ENCODE assay signal across 6 cellular contexts in the genomic region with DNA sequence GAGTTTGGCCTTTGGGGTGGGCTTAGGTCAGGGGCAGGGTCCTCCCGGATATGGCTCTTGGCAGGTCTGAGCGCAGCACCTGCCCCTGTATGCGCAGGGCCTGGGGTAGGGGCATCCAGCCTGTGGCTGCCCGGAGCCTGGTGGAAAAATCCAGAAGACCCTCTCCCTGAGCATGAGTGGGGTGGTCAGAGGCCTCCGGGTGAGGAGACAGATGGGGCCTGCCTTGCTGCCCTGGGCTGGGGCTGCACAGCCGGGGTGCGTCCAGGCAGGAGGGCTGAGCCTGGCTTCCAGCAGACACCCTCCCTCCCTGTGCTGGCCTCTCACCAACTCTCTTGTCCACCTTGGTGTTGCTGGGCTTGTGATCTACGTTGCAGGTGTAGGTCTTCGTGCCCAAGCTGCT.
DNase-seq lines count a peak whose midpoint lies in the region; ATAC-seq and TF ChIP-seq lines count a peak whose summit lies in the region.
"Not testable (repeated sequence)": the region's sequence is repeated elsewhere in the genome, so short reads cannot be mapped to it uniquely, and the experiment has no call there.

No MANE protein-coding gene starts in this region.

- H3K4me1 Mint-ChIP-seq in type B pancreatic cell (ENCODE audit: unreplicated experiment): not testable (repeated sequence)

- not testable (repeated sequence) for H3K4me3 ChIP-seq in OCI-LY1 (ENCODE audit: low read depth, low read length, poor library complexity, severe bottlenecking); spleen

- not testable (repeated sequence) for H3K79me2 ChIP-seq in OCI-LY1 (ENCODE audit: insufficient read depth, low read length)

- not testable (repeated sequence) for H3K9me2 ChIP-seq in OCI-LY1 (ENCODE audit: low read depth, low read length)

- TF ChIP-seq CTCF in OCI-LY1 (IDR thresholded peaks at IDR 0.05; ENCODE audit: low read length); spleen (IDR thresholded peaks at IDR 0.05 in 8 of 11, conservative IDR thresholded peaks at IDR 0.05 in 3 of 11); type B pancreatic cell (conservative IDR thresholded peaks at IDR 0.05): not testable (repeated sequence)

- H3K4me2 ChIP-seq in OCI-LY1 (ENCODE audit: low read length): not testable (repeated sequence)

- H3K9me3 Mint-ChIP-seq in type B pancreatic cell: not testable (repeated sequence)

- TF ChIP-seq POLR2A in spleen (IDR thresholded peaks at IDR 0.05): not testable (repeated sequence)

- H3K4me1 ChIP-seq in OCI-LY1 (ENCODE audit: insufficient read depth, low read length, severe bottlenecking): peaks cover 12% of the 10 kb centered on the region
- not testable (repeated sequence) for H3K4me1 ChIP-seq in spleen

- not testable (repeated sequence) for H3K27me3 Mint-ChIP-seq in type B pancreatic cell

- H3K27ac ChIP-seq in OCI-LY1 (ENCODE audit: low read depth, low read length, poor library complexity, severe bottlenecking): peak overlapping the region; percentile 65
- H3K27ac ChIP-seq in spleen: not testable (repeated sequence)

- not testable (repeated sequence) for H3K4me3 Mint-ChIP-seq in type B pancreatic cell

- H3K27ac Mint-ChIP-seq in type B pancreatic cell: not testable (repeated sequence)

- not testable (repeated sequence) for ATAC-seq in left ventricle myocardium superior

- H3K9me3 ChIP-seq in OCI-LY1 (ENCODE audit: low read length); spleen: not testable (repeated sequence)

- H3K36me3 ChIP-seq in OCI-LY1 (ENCODE audit: insufficient read depth, low read length); spleen: not testable (repeated sequence)

- H3F3A ChIP-seq in OCI-LY1 (ENCODE audit: insufficient read depth, low read length): not testable (repeated sequence)

- not testable (repeated sequence) for H3K9ac ChIP-seq in OCI-LY1 (ENCODE audit: low read length)

- not testable (repeated sequence) for H3K27me3 ChIP-seq in OCI-LY1 (ENCODE audit: insufficient read depth, low read length)
- peaks cover 0 to 15% (median 0%) of the 10 kb centered on the region in 7 donors for H3K27me3 ChIP-seq in spleen (replicated peaks in 1 of 7)

- not testable (repeated sequence) for H3K36me3 Mint-ChIP-seq in type B pancreatic cell

- H2AFZ ChIP-seq in OCI-LY1 (ENCODE audit: low read length): not testable (repeated sequence)

- DNase-seq in activated effector memory CD4-positive, alpha-beta T cell treated with anti-CD3 and anti-CD28 coated beads, Interleukin-2, amount 50 U/mL, for 16 hours: peak; percentile 62
- DNase-seq in left ventricle myocardium superior: peak; percentile 9
- DNase-seq in medulla oblongata (ENCODE audit: extremely low spot score): peak; percentile 0
- DNase-seq in spleen: peak; percentile 56
- peak; percentile 61 for DNase-seq in type B pancreatic cell (ENCODE audit: extremely low spot score, unreplicated experiment)

- 70 to 93% (median 80%) methylated on average over 8 to 9 of the region's 9 CpGs for WGBS in spleen, 5 donors

- not testable (repeated sequence) for H4K20me1 ChIP-seq in OCI-LY1 (ENCODE audit: insufficient read depth, low read length)

- intact Hi-C loops in left ventricle myocardium superior (cut with micrococcal nuclease); spleen (cut with DNase I; ENCODE audit: low total_unique reads): not testable (repeated sequence)

Comparison
In these comparisons a context has a peak if more than half of its experiments do, and no peak if none do; other contexts are left out.
1. DNase-seq: peak in every context shown above with its lines; median percentile 62 in activated effector memory CD4-positive, alpha-beta T cell treated with anti-CD3 and anti-CD28 coated beads, Interleukin-2, amount 50 U/mL, for 16 hours; 61 in type B pancreatic cell; 56 in spleen; 9 in left ventricle myocardium superior; 0 in medulla oblongata.